Comparison of ENCODE assay signal across 9 cellular contexts in genomic region chr11:64650923-64651523, GRCh38.
DNase-seq lines count a peak whose midpoint lies in the region; ATAC-seq, FAIRE-seq and TF ChIP-seq lines count a peak whose summit lies in the region.
"Had no signal": no experiment of that assay in that cellular context is flagged by ENCODE, and none has a peak within 500 bp of the region (broad histone marks: within the 10 kb centered on the region; RNA-seq: fewer than 3 reads in every experiment).

No MANE protein-coding gene starts in this region.

- no peak overlapping the region for H2AFZ ChIP-seq in KMS-11 (ENCODE audit: low read depth)
- no peak overlapping the region for H2AFZ ChIP-seq in neuronal stem cell (ENCODE audit: low read length)

- peak; percentile 77 for DNase-seq in G401 (ENCODE audit: low spot score)
- DNase-seq in bronchial epithelial cell (ENCODE audit: low read depth) = peak; percentile 19
- DNase-seq in neuronal stem cell (ENCODE audit: low spot score) = no peak
- DNase-seq in activated T-cell treated with anti-CD3 and anti-CD28 coated beads, Interleukin-2, amount 50 U/mL, for 24 hours = no peak
- DNase-seq in T-helper 2 cell = no peak
- DNase-seq: activated effector memory CD4-positive, alpha-beta T cell treated with Interleukin-2 at 50 U/mL for 16 hours had no signal

- H3K27ac ChIP-seq in KMS-11 (no peak overlapping the region), neuronal stem cell (replicated peaks; ENCODE audit: low read length) (no peak overlapping the region)

- no peak overlapping the region for H3K14ac ChIP-seq in neuronal stem cell (ENCODE audit: low read length)

- no peak overlapping the region for H4K8ac ChIP-seq in neuronal stem cell (ENCODE audit: low read depth, low read length)

- H3K79me2 ChIP-seq in KMS-11 (ENCODE audit: insufficient read depth, low read depth) = no peaks in the 10 kb centered on the region

- no peak for FAIRE-seq in bronchial epithelial cell (lab: Jason Lieb, UNC)

- no peak overlapping the region for H3K4me3 ChIP-seq in KMS-11 (IDR thresholded peaks at IDR 0.05; ENCODE audit: insufficient read depth, low read depth, low read length)
- no peak overlapping the region for H3K4me3 ChIP-seq in bronchial epithelial cell (ENCODE audit: low read depth, low read length)
- H3K4me3 ChIP-seq in neuronal stem cell (ENCODE audit: low read length in 2 of 2) = no peak overlapping the region

- no peaks in the 10 kb centered on the region for H3K36me3 Mint-ChIP-seq in activated T-cell treated with anti-CD3 and anti-CD28 coated beads, Interleukin-2, amount 50 U/mL, for 24 hours (ENCODE audit: low read depth)

- no peaks in the 10 kb centered on the region for H3K9me3 ChIP-seq in neuronal stem cell (replicated peaks in 1 of 2; ENCODE audit: control insufficient read depth in 2 of 2, insufficient read depth in 1 of 2, low read depth in 1 of 2, low read length in 2 of 2)

- H3K27ac Mint-ChIP-seq in activated T-cell treated with anti-CD3 and anti-CD28 coated beads, Interleukin-2, amount 50 U/mL, for 24 hours = no peak overlapping the region

- TF ChIP-seq CTCF in KMS-11 (conservative IDR thresholded peaks at IDR 0.05; ENCODE audit: low read depth, low read length) (peak; percentile 63), bronchial epithelial cell (IDR thresholded peaks at IDR 0.05; ENCODE audit: insufficient read depth, low read length, severe bottlenecking) (peak; percentile 76)

- peaks cover 2% of the 10 kb centered on the region for H3K4me1 Mint-ChIP-seq in activated T-cell treated with anti-CD3 and anti-CD28 coated beads, Interleukin-2, amount 50 U/mL, for 24 hours (ENCODE audit: low read depth)

- H3K27me3 ChIP-seq in KMS-11 (ENCODE audit: insufficient read depth, low read depth) = peaks cover 35% of the 10 kb centered on the region; the same call in 1 of the 2 replicates
- H3K27me3 ChIP-seq in bronchial epithelial cell (ENCODE audit: control insufficient read depth, insufficient read depth, low read length) = peaks cover 6% of the 10 kb centered on the region
- peaks cover 0 to 7% (median 0%) of the 10 kb centered on the region in 3 experiments for H3K27me3 ChIP-seq in neuronal stem cell (ENCODE audit: control insufficient read depth in 3 of 3, insufficient read depth in 3 of 3, low read depth in 1 of 3, low read length in 3 of 3)

- no peak overlapping the region for H2BK120ac ChIP-seq in neuronal stem cell (ENCODE audit: low read depth, low read length)

- H3K23ac ChIP-seq in neuronal stem cell (ENCODE audit: low read depth, low read length, poor library complexity) = peak overlapping the region; percentile 40

- no peak overlapping the region for H3K4me3 Mint-ChIP-seq in activated T-cell treated with anti-CD3 and anti-CD28 coated beads, Interleukin-2, amount 50 U/mL, for 24 hours

- peak overlapping the region; percentile 45 for H3K18ac ChIP-seq in neuronal stem cell (ENCODE audit: low read length)

- no peak overlapping the region for H4K91ac ChIP-seq in neuronal stem cell (ENCODE audit: low read depth, low read length, poor library complexity)

- no peak for ATAC-seq in HG03457 (IDR thresholded peaks at IDR 0.05; ENCODE audit: unreplicated experiment)
- ATAC-seq in HG03442 (IDR thresholded peaks at IDR 0.05; ENCODE audit: unreplicated experiment) = no peak

- in situ Hi-C loops in G401 (cut with HindIII; ENCODE audit: low sequenced_read_pairs) = no loop called here

- H3K4me1 ChIP-seq in KMS-11 (ENCODE audit: low read depth, poor library complexity, severe bottlenecking) (no peaks in the 10 kb centered on the region), neuronal stem cell (ENCODE audit: control insufficient read depth in 2 of 2, insufficient read depth in 1 of 2, low read depth in 1 of 2, low read length in 2 of 2) (peaks cover 0 to 4% of the 10 kb centered on the region in 2 donors)

- H2BK15ac ChIP-seq in neuronal stem cell (ENCODE audit: low read length) = peak overlapping the region; percentile 31

- H2BK12ac ChIP-seq in neuronal stem cell (ENCODE audit: low read length) = no peak overlapping the region

- no peak overlapping the region for H3K4me2 ChIP-seq in KMS-11
- H3K4me2 ChIP-seq in neuronal stem cell (ENCODE audit: insufficient read depth, low read length, poor library complexity, severe bottlenecking) = no peak overlapping the region

- no peaks in the 10 kb centered on the region for H3K79me1 ChIP-seq in neuronal stem cell (ENCODE audit: low read depth, low read length)

- peak overlapping the region; percentile 19 for H2BK5ac ChIP-seq in neuronal stem cell (ENCODE audit: low read length)

- H2AK5ac ChIP-seq in neuronal stem cell (ENCODE audit: low read depth, low read length) = peak overlapping the region; percentile 33

- WGBS in neuronal stem cell (ENCODE audit: extremely low coverage in 2 of 2, insufficient read length in 2 of 2, insufficient replicate concordance in 1 of 2), 2 donors = no CpG with 5 or more reads among the region's 18 CpGs

- no peaks in the 10 kb centered on the region for H4K20me1 ChIP-seq in KMS-11 (ENCODE audit: insufficient read depth)

- H3K9me3 Mint-ChIP-seq in activated T-cell treated with anti-CD3 and anti-CD28 coated beads, Interleukin-2, amount 50 U/mL, for 24 hours = no peaks in the 10 kb centered on the region

- no peak overlapping the region for H3K9ac ChIP-seq in KMS-11
- H3K9ac ChIP-seq in neuronal stem cell (ENCODE audit: low read depth, low read length, poor library complexity) = no peak overlapping the region

- H3K36me3 ChIP-seq in KMS-11 (ENCODE audit: insufficient read depth) (no peaks in the 10 kb centered on the region), bronchial epithelial cell (ENCODE audit: control insufficient read depth, insufficient read depth, low read length) (no peaks in the 10 kb centered on the region), neuronal stem cell (replicated peaks in 1 of 2; ENCODE audit: control insufficient read depth in 2 of 2, insufficient read depth in 2 of 2, low read length in 2 of 2) (no peaks in the 10 kb centered on the region)

- peaks cover 31% of the 10 kb centered on the region for H3K27me3 Mint-ChIP-seq in activated T-cell treated with anti-CD3 and anti-CD28 coated beads, Interleukin-2, amount 50 U/mL, for 24 hours

- no peak overlapping the region for H3K4ac ChIP-seq in neuronal stem cell (ENCODE audit: low read length)

Comparison
In these comparisons a context has a peak if more than half of its experiments do, and no peak if none do; other contexts are left out.
1. DNase-seq: peak in G401 (single experiment) and bronchial epithelial cell (single experiment); none in neuronal stem cell (single experiment), activated T-cell treated with anti-CD3 and anti-CD28 coated beads, Interleukin-2, amount 50 U/mL, for 24 hours (single experiment) and T-helper 2 cell (0 of 5).